Comparison of ENCODE assay signal across 8 cellular contexts in the genomic region with DNA sequence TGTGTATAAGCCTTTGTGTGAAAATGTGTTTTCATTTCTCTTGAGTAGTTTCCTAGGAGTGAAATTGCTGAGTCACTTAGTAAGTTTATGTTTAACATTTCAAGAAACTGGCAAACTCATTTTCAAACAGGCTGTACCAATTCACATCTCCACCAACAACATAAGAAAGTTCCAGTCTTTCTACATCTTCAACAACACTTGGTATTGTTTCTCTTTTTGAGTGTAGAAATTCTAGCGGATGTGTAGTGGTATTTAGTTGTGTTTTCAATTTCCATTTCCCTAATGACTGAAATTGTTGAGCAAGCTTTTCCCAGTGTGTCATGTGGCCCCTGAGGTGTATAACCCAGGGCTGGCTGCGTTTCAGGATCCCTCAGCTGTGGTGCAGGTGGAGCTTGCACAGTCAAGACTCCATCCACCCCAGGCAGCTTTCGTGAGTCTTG.
DNase-seq lines count a peak whose midpoint lies in the region; ATAC-seq and TF ChIP-seq lines count a peak whose summit lies in the region.

No MANE protein-coding gene starts in this region.

- H3K27me3 ChIP-seq in left lung (no peaks in the 10 kb centered on the region), H7 (ENCODE audit: control insufficient read depth, insufficient read depth, low read length) (no peaks in the 10 kb centered on the region)

- H3K36me3 ChIP-seq in left lung (no peaks in the 10 kb centered on the region), H7 (replicated peaks; ENCODE audit: control insufficient read depth, insufficient read depth, low read length) (no peaks in the 10 kb centered on the region)

- intact Hi-C loops in left lung (cut with DNase I): no loop called here

- no peak overlapping the region for H3K27ac ChIP-seq in left lung

- H3K9me3 ChIP-seq in left lung: peaks cover 0 to 8% of the 10 kb centered on the region in 2 donors

- no peaks in the 10 kb centered on the region for H3K4me1 ChIP-seq in left lung

- H3K4me3 ChIP-seq in left lung: no peak overlapping the region
- no peak overlapping the region for H3K4me3 ChIP-seq in H7 (ENCODE audit: insufficient read depth, low read depth, low read length)

- ATAC-seq in GM21786 (IDR thresholded peaks at IDR 0.05; ENCODE audit: unreplicated experiment) (peak; percentile 94), left lung (peak; percentile 59)

- TF ChIP-seq CTCF in left lung (IDR thresholded peaks at IDR 0.05): no peak

- DNase-seq in NOMO-1 treated with DMSO at 0.1 percent for 48 hours (lab: John Stamatoyannopoulos, UW; ENCODE audit: unreplicated experiment): peak; percentile 25
- DNase-seq in NOMO-1 treated with dmso at 0.1 percent for 144 hours (lab: John Stamatoyannopoulos, UW; ENCODE audit: unreplicated experiment): no peak
- DNase-seq in HK-2 (ENCODE audit: unreplicated experiment): peak; percentile 4
- DNase-seq in left lung: no peak
- DNase-seq in H7: no peak
- DNase-seq in AG20443 (ENCODE audit: low spot score): no peak
- no peak for DNase-seq in activated CD4-positive, CD25-positive, alpha-beta regulatory T cell treated with anti-CD3 and anti-CD28 coated beads, Interleukin-2, amount 50 U/mL, for 72 hours

Comparison
In these comparisons a context has a peak if more than half of its experiments do, and no peak if none do; other contexts are left out.
1. DNase-seq: peak in NOMO-1 treated with DMSO at 0.1 percent for 48 hours (single experiment) and HK-2 (single experiment); none in NOMO-1 treated with dmso at 0.1 percent for 144 hours (single experiment), left lung (0 of 2), H7 (single experiment), AG20443 (single experiment) and activated CD4-positive, CD25-positive, alpha-beta regulatory T cell treated with anti-CD3 and anti-CD28 coated beads, Interleukin-2, amount 50 U/mL, for 72 hours (single experiment).